ENCODE assay signal across 27 cellular contexts in the genomic region with DNA sequence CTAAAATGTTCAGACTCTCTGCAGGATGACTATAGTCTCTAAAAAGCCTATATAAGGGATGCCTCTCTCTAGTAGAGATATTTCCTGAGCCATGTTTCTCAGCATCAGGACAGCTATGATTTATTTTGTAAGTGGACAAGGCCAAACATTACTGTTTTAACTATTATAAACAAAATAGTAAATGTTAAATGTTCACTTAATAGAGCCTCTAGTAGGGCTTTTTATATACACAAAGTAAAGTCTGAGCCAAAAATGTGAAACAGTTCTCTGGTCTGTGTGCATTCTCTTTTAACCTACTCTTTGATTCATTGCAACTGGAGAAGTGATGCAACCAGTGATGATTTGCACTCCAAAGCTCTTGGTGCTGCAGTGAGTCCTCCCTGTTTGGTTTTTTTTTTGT.
DNase-seq lines count a peak whose midpoint lies in the region; ATAC-seq, FAIRE-seq and TF ChIP-seq lines count a peak whose summit lies in the region.
"Had no signal": no experiment of that assay in that cellular context is flagged by ENCODE, and none has a peak within 500 bp of the region (broad histone marks: within the 10 kb centered on the region; RNA-seq: fewer than 3 reads in every experiment).

No MANE protein-coding gene starts in this region.

- no peaks in the 10 kb centered on the region for H3K23me2 ChIP-seq in H1 (ENCODE audit: low read depth, low read length)

- H3K4me1 ChIP-seq in IMR-90 (ENCODE audit: control insufficient read depth, insufficient read depth, low read length) (no peaks in the 10 kb centered on the region), H1 (replicated peaks in 1 of 4; ENCODE audit: control insufficient read depth in 3 of 4, insufficient read depth in 4 of 4, low read length in 3 of 4) (no peaks in the 10 kb centered on the region), pancreas (no peaks in the 10 kb centered on the region), Karpas-422 (ENCODE audit: low read length) (no peaks in the 10 kb centered on the region), endodermal cell (ENCODE audit: control insufficient read depth, insufficient read depth, low read length) (no peaks in the 10 kb centered on the region)
- H3K4me1 ChIP-seq: BLaER1 treated with 17β-estradiol and CSF1 and Interleukin-3, amounts not matched to agents 10 nM and 100 nM; left ventricle myocardium inferior had no signal

- H3K9me3 Mint-ChIP-seq in activated CD8-positive, alpha-beta T cell treated with anti-CD3 and anti-CD28 coated beads for 36 hours = peaks cover 5% of the 10 kb centered on the region
- peaks cover 3% of the 10 kb centered on the region for H3K9me3 Mint-ChIP-seq in endodermal cell
- H3K9me3 Mint-ChIP-seq: activated T-helper 1 cell treated with anti-CD3 and anti-CD28 coated beads, Interleukin-12 subunit alpha, Interleukin-12 subunit beta, Interleukin-2, Interleukin-4 antibody, amounts not matched to agents 30 ng/mL and 10 ng/mL and 1 ng/mL, durations not matched to agents 14 hours and 24 hours and 36 hours; effector memory CD8-positive, alpha-beta T cell; T-helper 1 cell treated with Interleukin-12 subunit alpha and Interleukin-12 subunit beta and Interleukin-4 antibody, amounts not matched to agents 30 μg/mL and 1 μg/mL, for 36 hours had no signal

- H2BK120ac ChIP-seq in IMR-90 (ENCODE audit: low read depth, low read length) (no peak overlapping the region), H1 (replicated peaks; ENCODE audit: low read depth, low read length) (no peak overlapping the region)

- H3K4me3 ChIP-seq in IMR-90 (ENCODE audit: insufficient read depth, low read depth, low read length) (no peak overlapping the region), H1 (ENCODE audit: extremely low read depth in 1 of 4, insufficient read depth in 2 of 4, low read depth in 3 of 4, low read length in 4 of 4) (no peak overlapping the region), pancreas (no peak overlapping the region), Karpas-422 (ENCODE audit: low read length) (no peak overlapping the region), endodermal cell (ENCODE audit: low read length) (no peak overlapping the region)
- H3K4me3 ChIP-seq: BLaER1 treated with 17β-estradiol and CSF1 and Interleukin-3, amounts not matched to agents 10 nM and 100 nM; gastroesophageal sphincter; left ventricle myocardium inferior had no signal

- no peak overlapping the region for H2AK9ac ChIP-seq in IMR-90 (replicated peaks; ENCODE audit: low read depth, low read length, poor library complexity)

- TF ChIP-seq CTCF in IMR-90 (conservative IDR thresholded peaks at IDR 0.05; ENCODE audit: low read depth, low read length) = no peak
- TF ChIP-seq CTCF in H1 (IDR thresholded peaks at IDR 0.05; ENCODE audit: control extremely low read depth in 1 of 3, insufficient read depth in 1 of 3, low read depth in 1 of 3, low read length in 3 of 3) = no peak
- TF ChIP-seq CTCF in pancreas (IDR thresholded peaks at IDR 0.05) = no peak
- no peak for TF ChIP-seq CTCF in activated CD8-positive, alpha-beta T cell treated with anti-CD3 and anti-CD28 coated beads for 36 hours (IDR thresholded peaks at IDR 0.05)
- no peak for TF ChIP-seq CTCF in endodermal cell (conservative IDR thresholded peaks at IDR 0.05)

- H2BK20ac ChIP-seq in IMR-90 (ENCODE audit: low read depth, low read length) (no peak overlapping the region), H1 (ENCODE audit: low read length) (no peak overlapping the region)

- H3K23ac ChIP-seq in IMR-90 (ENCODE audit: low read depth, low read length) (no peak overlapping the region), H1 (ENCODE audit: insufficient read length) (no peak overlapping the region)

- FAIRE-seq in H1 (lab: Jason Lieb, UNC) (no peak), pancreas (lab: Jason Lieb, UNC) (peak; percentile 91)
- FAIRE-seq: HTR-8/SVneo had no signal

- CTCF ChIA-PET in IMR-90 (lab: Yijun Ruan, JAX) = interaction anchor here (0.6 to 1.2 kb wide), 3 partner anchors 8 to 858 kb away, joined by 3 to 4 read pairs (median 3); no protein-coding TSS in a partner anchor
- CTCF ChIA-PET in H1 (lab: Charles Lee; ENCODE audit: partially characterized antibody) = interaction anchor here (0.6 to 1.1 kb wide), 3 partner anchors 105 to 1242 kb away, joined by 3 read pairs; no protein-coding TSS in a partner anchor
- CTCF ChIA-PET in activated CD8-positive, alpha-beta T cell treated with anti-CD3 and anti-CD28 coated beads for 36 hours (lab: Charles Lee) = no interaction called here

- H3K4me1 Mint-ChIP-seq in activated CD8-positive, alpha-beta T cell treated with anti-CD3 and anti-CD28 coated beads for 36 hours (ENCODE audit: low read depth) = no peaks in the 10 kb centered on the region
- no peaks in the 10 kb centered on the region for H3K4me1 Mint-ChIP-seq in endodermal cell
- H3K4me1 Mint-ChIP-seq: activated naive CD8-positive, alpha-beta T cell treated with anti-CD3 and anti-CD28 coated beads, Interleukin-2, amount 10 ng/mL, durations not matched to agents 7 days and 5 days; WTC11 had no signal

- H4K8ac ChIP-seq in IMR-90 (ENCODE audit: low read depth in 2 of 2, low read length in 2 of 2) (no peak overlapping the region), H1 (ENCODE audit: extremely low read depth, insufficient read depth, low read length) (no peak overlapping the region)

- H4K20me1 ChIP-seq in IMR-90 (ENCODE audit: insufficient read depth, low read length) (no peaks in the 10 kb centered on the region), H1 (replicated peaks in 1 of 2; ENCODE audit: control insufficient read depth in 1 of 2, insufficient read depth in 2 of 2, low read length in 2 of 2) (no peaks in the 10 kb centered on the region), Karpas-422 (ENCODE audit: insufficient read depth, low read depth, low read length) (no peaks in the 10 kb centered on the region)
- H4K20me1 ChIP-seq: BLaER1 treated with 17β-estradiol and CSF1 and Interleukin-3, amounts not matched to agents 10 nM and 100 nM had no signal

- H3K9ac ChIP-seq in IMR-90 (ENCODE audit: low read depth, low read length) (no peak overlapping the region), H1 (replicated peaks in 1 of 4; ENCODE audit: extremely low read depth in 1 of 4, low read depth in 3 of 4, low read length in 3 of 4) (no peak overlapping the region), Karpas-422 (ENCODE audit: low read length) (no peak overlapping the region), endodermal cell (ENCODE audit: extremely low read depth, low read length, poor library complexity, severe bottlenecking) (no peak overlapping the region)
- H3K9ac ChIP-seq: BLaER1 treated with 17β-estradiol and CSF1 and Interleukin-3, amounts not matched to agents 10 nM and 100 nM had no signal

- no peak overlapping the region for H4K5ac ChIP-seq in IMR-90 (ENCODE audit: low read depth, low read length)
- H4K5ac ChIP-seq in H1 (ENCODE audit: insufficient read length, low read depth, low read length) = no peak overlapping the region

- H3K27ac ChIP-seq in IMR-90 (ENCODE audit: insufficient read depth, low read length) (no peak overlapping the region), H1 (ENCODE audit: low read depth, low read length) (no peak overlapping the region), pancreas (no peak overlapping the region), Karpas-422 (ENCODE audit: low read length) (no peak overlapping the region), endodermal cell (ENCODE audit: low read depth, low read length) (no peak overlapping the region)
- H3K27ac ChIP-seq: BLaER1 treated with 17β-estradiol and CSF1 and Interleukin-3, amounts not matched to agents 10 nM and 100 nM; left ventricle myocardium inferior had no signal

- no TSS peak for BruUV-seq in IMR-90 (replicated peaks; lab: Mats Ljungman, UMichigan)

- no peak overlapping the region for H2BK15ac ChIP-seq in IMR-90 (ENCODE audit: low read depth, low read length)
- H2BK15ac ChIP-seq in H1 (ENCODE audit: low read length) = no peak overlapping the region

- TF ChIP-seq RAD21 in IMR-90 (IDR thresholded peaks at IDR 0.05; ENCODE audit: low read length) (no peak), H1 (IDR thresholded peaks at IDR 0.05 in 1 of 2, conservative IDR thresholded peaks at IDR 0.05 in 1 of 2; ENCODE audit: low read depth in 2 of 2, low read length in 2 of 2) (no peak)

- H3K4me3 Mint-ChIP-seq in activated CD8-positive, alpha-beta T cell treated with anti-CD3 and anti-CD28 coated beads for 36 hours = no peak overlapping the region
- no peak overlapping the region for H3K4me3 Mint-ChIP-seq in endodermal cell
- H3K4me3 Mint-ChIP-seq: activated naive CD8-positive, alpha-beta T cell treated with anti-CD3 and anti-CD28 coated beads, Interleukin-2, amount 10 ng/mL, durations not matched to agents 7 days and 5 days; activated T-helper 1 cell treated with anti-CD3 and anti-CD28 coated beads, Interleukin-12 subunit alpha, Interleukin-12 subunit beta, Interleukin-2, Interleukin-4 antibody, amounts not matched to agents 30 ng/mL and 10 ng/mL and 1 ng/mL, durations not matched to agents 14 hours and 24 hours and 36 hours; effector memory CD8-positive, alpha-beta T cell; T-helper 1 cell treated with Interleukin-12 subunit alpha and Interleukin-12 subunit beta and Interleukin-4 antibody, amounts not matched to agents 30 μg/mL and 1 μg/mL, for 36 hours; WTC11 had no signal

- no peak overlapping the region for H2BK12ac ChIP-seq in H1 (ENCODE audit: low read depth, low read length)

- H3K4ac ChIP-seq in IMR-90 (ENCODE audit: low read depth, low read length) (no peak overlapping the region), H1 (replicated peaks; ENCODE audit: insufficient read length, low read depth, low read length) (no peak overlapping the region)

- peak; percentile 52 for DNase-seq in AG20443 (ENCODE audit: low spot score)
- DNase-seq in IMR-90 = peak; percentile 86
- no peak for DNase-seq in H1 (ENCODE audit: low read depth in 1 of 2, low spot score in 2 of 2)
- DNase-seq in pancreas = no peak
- DNase-seq in activated CD8-positive, alpha-beta T cell treated with anti-CD3 and anti-CD28 coated beads for 36 hours = no peak
- no peak for DNase-seq in NAMALWA (ENCODE audit: low spot score)
- DNase-seq in Karpas-422 = no peak
- no peak for DNase-seq in endodermal cell
- DNase-seq: activated CD8-positive, alpha-beta memory T cell treated with anti-CD3 and anti-CD28 coated beads for 24 hours; activated naive CD8-positive, alpha-beta T cell treated with anti-CD3 and anti-CD28 coated beads, Interleukin-2, amount 10 ng/mL, durations not matched to agents 7 days and 5 days; central memory CD4-positive, alpha-beta T cell; DMS 273 treated with DMSO at 0.1 percent for 48 hours; effector memory CD8-positive, alpha-beta T cell; left ventricle myocardium inferior; NCI-H2081; NCI-H526; occipital lobe; SIG-M5; stimulated activated CD4-positive, alpha-beta T cell treated with anti-CD3 and anti-CD28 coated beads, Interleukin-4, amount 100 ng/mL, for 24 hours; substantia nigra had no signal

- H3K9me2 ChIP-seq in Karpas-422 (replicated peaks; ENCODE audit: insufficient read depth, low read length) = no peaks in the 10 kb centered on the region

- H3K79me2 ChIP-seq in H1 (ENCODE audit: control insufficient read depth in 1 of 2, insufficient read depth in 2 of 2, low read length in 2 of 2) (no peaks in the 10 kb centered on the region), Karpas-422 (ENCODE audit: low read length) (no peaks in the 10 kb centered on the region)

- TF ChIP-seq POLR2A in IMR-90 (IDR thresholded peaks at IDR 0.05; ENCODE audit: low read depth, low read length) (no peak), H1 (IDR thresholded peaks at IDR 0.05; ENCODE audit: control extremely low read depth in 1 of 2, low read depth in 2 of 2, low read length in 2 of 2) (no peak)

- intact Hi-C loops in IMR-90 (cut with micrococcal nuclease) (loop anchor here (10.0 kb wide), 1 partner anchor 215 kb away; no protein-coding TSS in a partner anchor), pancreas (cut with DNase I) (no loop called here)
- intact Hi-C loops in activated CD8-positive, alpha-beta T cell treated with anti-CD3 and anti-CD28 coated beads for 36 hours (cut with micrococcal nuclease) = no loop called here

- no peaks in the 10 kb centered on the region for H3K9me3 ChIP-seq in IMR-90 (ENCODE audit: control insufficient read depth, insufficient read depth, low read length)
- H3K9me3 ChIP-seq in H1 (ENCODE audit: insufficient read depth in 2 of 2, low read depth in 1 of 2, low read length in 1 of 2) = no peaks in the 10 kb centered on the region
- no peaks in the 10 kb centered on the region for H3K9me3 ChIP-seq in pancreas
- H3K9me3 ChIP-seq in Karpas-422 (ENCODE audit: low read length) = no peaks in the 10 kb centered on the region
- no peaks in the 10 kb centered on the region for H3K9me3 ChIP-seq in endodermal cell (ENCODE audit: control insufficient read depth, low read length)
- H3K9me3 ChIP-seq: gastroesophageal sphincter, left ventricle myocardium inferior had no signal

- H3K4me2 ChIP-seq in IMR-90 (ENCODE audit: low read depth, low read length) (no peak overlapping the region), H1 (ENCODE audit: insufficient read depth in 1 of 2, low read depth in 2 of 2, low read length in 2 of 2) (no peak overlapping the region), Karpas-422 (ENCODE audit: low read depth, low read length, poor library complexity, severe bottlenecking) (no peak overlapping the region)
- H3K4me2 ChIP-seq: BLaER1 treated with 17β-estradiol and CSF1 and Interleukin-3, amounts not matched to agents 10 nM and 100 nM had no signal

- no peak overlapping the region for H3K27ac Mint-ChIP-seq in activated CD8-positive, alpha-beta T cell treated with anti-CD3 and anti-CD28 coated beads for 36 hours
- H3K27ac Mint-ChIP-seq in endodermal cell = no peak overlapping the region
- H3K27ac Mint-ChIP-seq: activated naive CD8-positive, alpha-beta T cell treated with anti-CD3 and anti-CD28 coated beads, Interleukin-2, amount 10 ng/mL, durations not matched to agents 7 days and 5 days; activated T-helper 1 cell treated with anti-CD3 and anti-CD28 coated beads, Interleukin-12 subunit alpha, Interleukin-12 subunit beta, Interleukin-2, Interleukin-4 antibody, amounts not matched to agents 30 ng/mL and 10 ng/mL and 1 ng/mL, durations not matched to agents 14 hours and 24 hours and 36 hours; effector memory CD8-positive, alpha-beta T cell; T-helper 1 cell treated with Interleukin-12 subunit alpha and Interleukin-12 subunit beta and Interleukin-4 antibody, amounts not matched to agents 30 μg/mL and 1 μg/mL, for 36 hours; WTC11 had no signal

- H3K56ac ChIP-seq in IMR-90 (ENCODE audit: extremely low read depth, insufficient read depth, low read length) = no peak overlapping the region
- no peak overlapping the region for H3K56ac ChIP-seq in H1 (replicated peaks; ENCODE audit: insufficient read length, low read depth, low read length)

- H4K91ac ChIP-seq in IMR-90 (ENCODE audit: insufficient read depth, low read depth, low read length) = no peak overlapping the region
- no peak overlapping the region for H4K91ac ChIP-seq in H1 (replicated peaks; ENCODE audit: insufficient read length, low read length)

- H2BK5ac ChIP-seq in IMR-90 (ENCODE audit: low read depth, low read length, poor library complexity, severe bottlenecking) = no peak overlapping the region
- no peak overlapping the region for H2BK5ac ChIP-seq in H1 (ENCODE audit: low read depth, low read length)

- H2AFZ ChIP-seq in IMR-90 (replicated peaks; ENCODE audit: low read length, poor library complexity) = no peak overlapping the region
- no peak overlapping the region for H2AFZ ChIP-seq in H1 (ENCODE audit: low read length)
- H2AFZ ChIP-seq in Karpas-422 (ENCODE audit: low read length) = no peak overlapping the region

- in situ Hi-C loops in IMR-90 (cut with MboI; ENCODE audit: low sequenced_read_pairs) = no loop called here

- H3K14ac ChIP-seq in IMR-90 (replicated peaks; ENCODE audit: low read depth, low read length) (no peak overlapping the region), H1 (ENCODE audit: insufficient read length) (no peak overlapping the region)

- H2AK5ac ChIP-seq in IMR-90 (ENCODE audit: low read depth, low read length) = no peak overlapping the region
- no peak overlapping the region for H2AK5ac ChIP-seq in H1 (ENCODE audit: low read depth, low read length)

- H3K79me1 ChIP-seq in IMR-90 (ENCODE audit: low read depth in 1 of 2, low read length in 2 of 2) (peaks cover 0 to 6% of the 10 kb centered on the region in 2 experiments; a peak in 1 of 4 replicates), H1 (ENCODE audit: low read depth, low read length) (no peaks in the 10 kb centered on the region)

- H3K18ac ChIP-seq in IMR-90 (ENCODE audit: low read depth, low read length) (no peak overlapping the region), H1 (ENCODE audit: extremely low read depth, low read length) (no peak overlapping the region)

- no peaks in the 10 kb centered on the region for H3K27me3 Mint-ChIP-seq in activated CD8-positive, alpha-beta T cell treated with anti-CD3 and anti-CD28 coated beads for 36 hours
- no peaks in the 10 kb centered on the region for H3K27me3 Mint-ChIP-seq in endodermal cell (ENCODE audit: insufficient read depth)
- H3K27me3 Mint-ChIP-seq: activated naive CD8-positive, alpha-beta T cell treated with anti-CD3 and anti-CD28 coated beads, Interleukin-2, amount 10 ng/mL, durations not matched to agents 7 days and 5 days; effector memory CD8-positive, alpha-beta T cell had no signal

- no peak for TF ChIP-seq EP300 in H1 (IDR thresholded peaks at IDR 0.05; ENCODE audit: borderline replicate concordance in 1 of 2, low read depth in 2 of 2, low read length in 2 of 2)

- peaks cover 32% of the 10 kb centered on the region for H3K36me3 Mint-ChIP-seq in activated CD8-positive, alpha-beta T cell treated with anti-CD3 and anti-CD28 coated beads for 36 hours (ENCODE audit: low read depth)
- H3K36me3 Mint-ChIP-seq in endodermal cell (ENCODE audit: low read depth) = peaks cover 5% of the 10 kb centered on the region

- POLR2A ChIA-PET in IMR-90 (lab: Charles Lee; ENCODE audit: unreplicated experiment) = interaction anchor here (0.6 kb wide), 1 partner anchor 54 kb away, joined by 8 read pairs; no protein-coding TSS in a partner anchor
- POLR2A ChIA-PET in H1 (lab: Charles Lee; ENCODE audit: partially characterized antibody) = interaction anchor here (1.0 kb wide), 1 partner anchor 8 kb away, joined by 4 read pairs; no protein-coding TSS in a partner anchor
- POLR2A ChIA-PET in activated CD8-positive, alpha-beta T cell treated with anti-CD3 and anti-CD28 coated beads for 36 hours (lab: Charles Lee) = no interaction called here

- peak; percentile 91 for ATAC-seq in IMR-90 (ENCODE audit: low read depth)
- no peak for ATAC-seq in pancreas
- no peak for ATAC-seq in activated CD8-positive, alpha-beta T cell treated with anti-CD3 and anti-CD28 coated beads for 36 hours
- ATAC-seq: effector memory CD8-positive, alpha-beta T cell; gastroesophageal sphincter; HCT116; WTC11 had no signal

- H3K27me3 ChIP-seq in IMR-90 (ENCODE audit: control insufficient read depth, insufficient read depth, low read length) = no peaks in the 10 kb centered on the region
- H3K27me3 ChIP-seq in H1 (replicated peaks in 1 of 4; ENCODE audit: control insufficient read depth in 3 of 4, extremely low read depth in 1 of 4, insufficient read depth in 3 of 4, low read length in 3 of 4) = no peaks in the 10 kb centered on the region
- H3K27me3 ChIP-seq in pancreas = no peaks in the 10 kb centered on the region
- H3K27me3 ChIP-seq in Karpas-422 (ENCODE audit: low read length) = no peaks in the 10 kb centered on the region
- H3K27me3 ChIP-seq in endodermal cell (ENCODE audit: control insufficient read depth, insufficient read depth, low read length, poor library complexity, severe bottlenecking) = no peaks in the 10 kb centered on the region
- H3K27me3 ChIP-seq: BLaER1 treated with 17β-estradiol and CSF1 and Interleukin-3, amounts not matched to agents 10 nM and 100 nM; gastroesophageal sphincter had no signal

- H3K36me3 ChIP-seq in IMR-90 (ENCODE audit: control insufficient read depth, insufficient read depth, low read length) (no peaks in the 10 kb centered on the region), H1 (ENCODE audit: control insufficient read depth in 2 of 4, insufficient read depth in 4 of 4, low read length in 3 of 4) (no peaks in the 10 kb centered on the region), pancreas (no peaks in the 10 kb centered on the region), Karpas-422 (ENCODE audit: insufficient read depth, low read length) (no peaks in the 10 kb centered on the region), endodermal cell (ENCODE audit: control insufficient read depth, insufficient read depth, low read length) (no peaks in the 10 kb centered on the region)
- H3K36me3 ChIP-seq: gastroesophageal sphincter had no signal

- H3K9me1 ChIP-seq in IMR-90 (ENCODE audit: insufficient read depth, low read length) = no peaks in the 10 kb centered on the region

- dilution Hi-C loops in IMR-90 (cut with HindIII; ENCODE audit: low sequenced_read_pairs, unreplicated experiment) = no loop called here

Comparison
In these comparisons a context has a peak if more than half of its experiments do, and no peak if none do; other contexts are left out.
1. DNase-seq: peak in AG20443 (single experiment) and IMR-90 (single experiment); none in H1 (0 of 2), pancreas (0 of 6), activated CD8-positive, alpha-beta T cell treated with anti-CD3 and anti-CD28 coated beads for 36 hours (single experiment), NAMALWA (single experiment), Karpas-422 (single experiment) and endodermal cell (single experiment).